8 cellular contexts compared by ENCODE assay signal in genomic region chr1:9867408-9868243, GRCh38. TPM values are rescaled to one million over a fixed set of nuclear protein-coding genes. Genes with fewer than 3 reads are reported as not detected.
DNase-seq lines count a peak whose midpoint lies in the region; ATAC-seq and TF ChIP-seq lines count a peak whose summit lies in the region.

No MANE protein-coding gene starts in this region.

- ATAC-seq in HG03460 (IDR thresholded peaks at IDR 0.05; ENCODE audit: unreplicated experiment) (peak; percentile 47), naive B cell (ENCODE audit: low read depth in 2 of 2) (peak; percentile 93 to 96), HG02623 (IDR thresholded peaks at IDR 0.05; ENCODE audit: unreplicated experiment) (no peak)
- ATAC-seq in stimulated activated effector memory CD8-positive, alpha-beta T cell treated with anti-CD3 and anti-CD28 coated beads, Interleukin-12 subunit alpha, Interleukin-12 subunit beta, amount 100 ng/mL, for 72 hours: peak; percentile 92

- H3K9me3 Mint-ChIP-seq in naive B cell: no peaks in the 10 kb centered on the region
- H3K9me3 Mint-ChIP-seq in stimulated activated effector memory CD8-positive, alpha-beta T cell treated with anti-CD3 and anti-CD28 coated beads, Interleukin-12 subunit alpha, Interleukin-12 subunit beta, amount 100 ng/mL, for 72 hours: no peaks in the 10 kb centered on the region

- no peak overlapping the region for H3K4me3 ChIP-seq in epithelial cell of proximal tubule (ENCODE audit: low read depth, low read length)

- peaks cover 6 to 14% (median 12%) of the 10 kb centered on the region in 3 donors for H3K4me1 Mint-ChIP-seq in naive B cell
- peaks cover 12% of the 10 kb centered on the region for H3K4me1 Mint-ChIP-seq in stimulated activated effector memory CD8-positive, alpha-beta T cell treated with anti-CD3 and anti-CD28 coated beads, Interleukin-12 subunit alpha, Interleukin-12 subunit beta, amount 100 ng/mL, for 72 hours

- no peaks in the 10 kb centered on the region for H3K36me3 Mint-ChIP-seq in naive B cell
- peaks cover 6% of the 10 kb centered on the region for H3K36me3 Mint-ChIP-seq in stimulated activated effector memory CD8-positive, alpha-beta T cell treated with anti-CD3 and anti-CD28 coated beads, Interleukin-12 subunit alpha, Interleukin-12 subunit beta, amount 100 ng/mL, for 72 hours

- H3K27me3 Mint-ChIP-seq in naive B cell: no peaks in the 10 kb centered on the region

- H3K4me3 Mint-ChIP-seq in naive B cell: no peak overlapping the region
- no peak overlapping the region for H3K4me3 Mint-ChIP-seq in stimulated activated effector memory CD8-positive, alpha-beta T cell treated with anti-CD3 and anti-CD28 coated beads, Interleukin-12 subunit alpha, Interleukin-12 subunit beta, amount 100 ng/mL, for 72 hours

- H3K27ac Mint-ChIP-seq in naive B cell: peak overlapping the region in 1 of 6 donors; percentile 48
- H3K27ac Mint-ChIP-seq in stimulated activated effector memory CD8-positive, alpha-beta T cell treated with anti-CD3 and anti-CD28 coated beads, Interleukin-12 subunit alpha, Interleukin-12 subunit beta, amount 100 ng/mL, for 72 hours: no peak overlapping the region

- DNase-seq in NOMO-1 treated with dmso at 0.1 percent for 144 hours (lab: John Stamatoyannopoulos, UW; ENCODE audit: unreplicated experiment): peak; percentile 40
- peak; percentile 98 for DNase-seq in activated CD8-positive, alpha-beta memory T cell treated with anti-CD3 and anti-CD28 coated beads, Interleukin-2, amount 50 U/mL, for 48 hours
- DNase-seq in epithelial cell of proximal tubule (ENCODE audit: low read depth): no peak
- DNase-seq in naive B cell: peak; percentile 81
- DNase-seq in stimulated activated effector memory CD8-positive, alpha-beta T cell treated with anti-CD3 and anti-CD28 coated beads, Interleukin-12 subunit alpha, Interleukin-12 subunit beta, amount 100 ng/mL, for 72 hours (ENCODE audit: low spot score in 2 of 2): peak; percentile 89 to 94

- TF ChIP-seq CTCF in GM12801 (IDR thresholded peaks at IDR 0.05; ENCODE audit: extremely low read depth, insufficient read length): peak; percentile 74
- peak; percentile 97 for TF ChIP-seq CTCF in epithelial cell of proximal tubule (conservative IDR thresholded peaks at IDR 0.05; ENCODE audit: low read depth, low read length)

RNA-seq across cellular contexts. Expression of gene CTNNBIP1, which starts 42.4 kb away (rescaled TPM):
- 25.5 and 26.8 TPM in 2 replicates for total RNA-seq in epithelial cell of proximal tubule
- 10 to 100 TPM in 2 of 6 donors, 1 to 10 TPM in 4; 7.4 to 13.4 (median 8.6) TPM for polyA plus RNA-seq in naive B cell (ENCODE audit: low read depth in 6 of 6)

RNA-seq across cellular contexts. Expression of gene CLSTN1, which starts 43.9 kb away (rescaled TPM):
- 79.7 and 87.5 TPM in 2 replicates for total RNA-seq in epithelial cell of proximal tubule
- polyA plus RNA-seq in naive B cell (ENCODE audit: low read depth in 6 of 6): 10 to 100 TPM; 11.1 to 31.9 (median 15.0) TPM
